Comparison of ENCODE assay signal across 2 cellular contexts in the genomic region with DNA sequence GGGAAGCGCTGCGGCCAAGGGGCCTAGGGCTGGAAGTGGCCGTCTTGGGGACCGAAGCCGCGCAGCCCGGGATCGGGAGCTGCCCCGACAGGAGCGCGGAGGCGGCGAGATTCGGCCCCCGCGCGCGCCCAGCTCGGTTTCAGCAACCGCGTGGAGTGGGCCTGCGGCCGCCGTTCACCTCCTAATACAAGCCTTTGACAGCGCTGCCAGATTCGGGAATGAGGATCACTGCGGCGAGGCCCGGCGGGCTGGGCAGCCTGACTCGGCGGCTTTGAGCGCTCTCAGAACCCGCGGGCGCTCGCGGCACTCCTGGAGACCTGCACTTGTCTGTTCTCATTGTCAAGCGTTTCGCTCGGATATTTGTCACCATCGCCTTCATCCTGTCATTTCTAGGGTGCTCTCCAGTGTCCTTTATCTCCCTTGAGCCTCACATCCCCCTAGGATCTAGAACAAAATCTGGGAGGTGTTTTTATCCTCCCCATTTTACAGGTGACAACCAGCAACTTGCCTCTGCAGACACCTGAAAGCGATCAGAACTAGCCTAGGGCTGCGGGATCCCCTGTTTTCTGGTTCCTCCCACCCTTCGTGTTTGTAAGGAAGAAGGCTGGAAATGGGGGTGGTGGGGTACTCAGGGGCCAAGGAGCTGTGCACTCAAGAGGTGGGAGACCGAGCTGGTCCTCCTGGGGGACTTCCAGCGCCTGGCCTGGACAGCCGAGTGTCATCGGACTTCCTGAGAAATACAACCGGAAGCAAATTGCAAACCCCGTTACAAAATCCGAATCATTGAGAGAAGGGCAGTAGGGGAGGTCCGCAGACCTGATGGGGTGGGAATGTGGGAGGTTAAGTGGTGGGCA.
TF ChIP-seq lines count a peak whose summit lies in the region.

No MANE protein-coding gene starts in this region.

TF ChIP-seq in GM23338, 12 proteins besides CTCF, POLR2A, EP300 and RAD21:
- TF ChIP-seq, protein P1, sequence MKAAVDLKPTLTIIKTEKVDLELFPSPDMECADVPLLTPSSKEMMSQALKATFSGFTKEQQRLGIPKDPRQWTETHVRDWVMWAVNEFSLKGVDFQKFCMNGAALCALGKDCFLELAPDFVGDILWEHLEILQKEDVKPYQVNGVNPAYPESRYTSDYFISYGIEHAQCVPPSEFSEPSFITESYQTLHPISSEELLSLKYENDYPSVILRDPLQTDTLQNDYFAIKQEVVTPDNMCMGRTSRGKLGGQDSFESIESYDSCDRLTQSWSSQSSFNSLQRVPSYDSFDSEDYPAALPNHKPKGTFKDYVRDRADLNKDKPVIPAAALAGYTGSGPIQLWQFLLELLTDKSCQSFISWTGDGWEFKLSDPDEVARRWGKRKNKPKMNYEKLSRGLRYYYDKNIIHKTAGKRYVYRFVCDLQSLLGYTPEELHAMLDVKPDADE (IDR thresholded peaks at IDR 0.05) = no peak
- TF ChIP-seq POLR2AphosphoS5 (IDR thresholded peaks at IDR 0.05; ENCODE audit: low read depth) = no peak
- peak; percentile 66 for TF ChIP-seq EZH2 (IDR thresholded peaks at IDR 0.05; ENCODE audit: low read depth, unreplicated experiment)
- peak; percentile 92 for TF ChIP-seq EZH2phosphoT487 (IDR thresholded peaks at IDR 0.05; ENCODE audit: unreplicated experiment)

TF ChIP-seq in H1, 55 proteins besides CTCF, POLR2A, EP300 and RAD21:
- TF ChIP-seq BACH1 (IDR thresholded peaks at IDR 0.05; ENCODE audit: low read length) (no peak), TCF12 (IDR thresholded peaks at IDR 0.05; ENCODE audit: low read depth, low read length) (no peak), CREB1 (IDR thresholded peaks at IDR 0.05) (no peak), TAF1 (IDR thresholded peaks at IDR 0.05; ENCODE audit: low read depth, low read length) (no peak), HDAC6 (IDR thresholded peaks at IDR 0.05; ENCODE audit: low read depth, low read length) (no peak), EZH2 (IDR thresholded peaks at IDR 0.05; ENCODE audit: low read depth, low read length, severe bottlenecking) (peak; percentile 98), KDM1A (IDR thresholded peaks at IDR 0.05; ENCODE audit: borderline replicate concordance, low read length) (no peak), TEAD4 (IDR thresholded peaks at IDR 0.05; ENCODE audit: low read depth, low read length) (no peak), SUZ12 (IDR thresholded peaks at IDR 0.05; ENCODE audit: low read length) (peak; percentile 97), EGR1 (IDR thresholded peaks at IDR 0.05; ENCODE audit: borderline replicate concordance, low read depth, low read length) (no peak), RNF2 (IDR thresholded peaks at IDR 0.05; ENCODE audit: borderline replicate concordance, low read depth, low read length, missing control alignments, poor library complexity, severe bottlenecking) (peak; percentile 93), SIN3A (conservative IDR thresholded peaks at IDR 0.05 in 1 of 2, IDR thresholded peaks at IDR 0.05 in 1 of 2; ENCODE audit: low read depth in 1 of 2, low read length in 2 of 2) (no peak)
- TF ChIP-seq, protein P2, sequence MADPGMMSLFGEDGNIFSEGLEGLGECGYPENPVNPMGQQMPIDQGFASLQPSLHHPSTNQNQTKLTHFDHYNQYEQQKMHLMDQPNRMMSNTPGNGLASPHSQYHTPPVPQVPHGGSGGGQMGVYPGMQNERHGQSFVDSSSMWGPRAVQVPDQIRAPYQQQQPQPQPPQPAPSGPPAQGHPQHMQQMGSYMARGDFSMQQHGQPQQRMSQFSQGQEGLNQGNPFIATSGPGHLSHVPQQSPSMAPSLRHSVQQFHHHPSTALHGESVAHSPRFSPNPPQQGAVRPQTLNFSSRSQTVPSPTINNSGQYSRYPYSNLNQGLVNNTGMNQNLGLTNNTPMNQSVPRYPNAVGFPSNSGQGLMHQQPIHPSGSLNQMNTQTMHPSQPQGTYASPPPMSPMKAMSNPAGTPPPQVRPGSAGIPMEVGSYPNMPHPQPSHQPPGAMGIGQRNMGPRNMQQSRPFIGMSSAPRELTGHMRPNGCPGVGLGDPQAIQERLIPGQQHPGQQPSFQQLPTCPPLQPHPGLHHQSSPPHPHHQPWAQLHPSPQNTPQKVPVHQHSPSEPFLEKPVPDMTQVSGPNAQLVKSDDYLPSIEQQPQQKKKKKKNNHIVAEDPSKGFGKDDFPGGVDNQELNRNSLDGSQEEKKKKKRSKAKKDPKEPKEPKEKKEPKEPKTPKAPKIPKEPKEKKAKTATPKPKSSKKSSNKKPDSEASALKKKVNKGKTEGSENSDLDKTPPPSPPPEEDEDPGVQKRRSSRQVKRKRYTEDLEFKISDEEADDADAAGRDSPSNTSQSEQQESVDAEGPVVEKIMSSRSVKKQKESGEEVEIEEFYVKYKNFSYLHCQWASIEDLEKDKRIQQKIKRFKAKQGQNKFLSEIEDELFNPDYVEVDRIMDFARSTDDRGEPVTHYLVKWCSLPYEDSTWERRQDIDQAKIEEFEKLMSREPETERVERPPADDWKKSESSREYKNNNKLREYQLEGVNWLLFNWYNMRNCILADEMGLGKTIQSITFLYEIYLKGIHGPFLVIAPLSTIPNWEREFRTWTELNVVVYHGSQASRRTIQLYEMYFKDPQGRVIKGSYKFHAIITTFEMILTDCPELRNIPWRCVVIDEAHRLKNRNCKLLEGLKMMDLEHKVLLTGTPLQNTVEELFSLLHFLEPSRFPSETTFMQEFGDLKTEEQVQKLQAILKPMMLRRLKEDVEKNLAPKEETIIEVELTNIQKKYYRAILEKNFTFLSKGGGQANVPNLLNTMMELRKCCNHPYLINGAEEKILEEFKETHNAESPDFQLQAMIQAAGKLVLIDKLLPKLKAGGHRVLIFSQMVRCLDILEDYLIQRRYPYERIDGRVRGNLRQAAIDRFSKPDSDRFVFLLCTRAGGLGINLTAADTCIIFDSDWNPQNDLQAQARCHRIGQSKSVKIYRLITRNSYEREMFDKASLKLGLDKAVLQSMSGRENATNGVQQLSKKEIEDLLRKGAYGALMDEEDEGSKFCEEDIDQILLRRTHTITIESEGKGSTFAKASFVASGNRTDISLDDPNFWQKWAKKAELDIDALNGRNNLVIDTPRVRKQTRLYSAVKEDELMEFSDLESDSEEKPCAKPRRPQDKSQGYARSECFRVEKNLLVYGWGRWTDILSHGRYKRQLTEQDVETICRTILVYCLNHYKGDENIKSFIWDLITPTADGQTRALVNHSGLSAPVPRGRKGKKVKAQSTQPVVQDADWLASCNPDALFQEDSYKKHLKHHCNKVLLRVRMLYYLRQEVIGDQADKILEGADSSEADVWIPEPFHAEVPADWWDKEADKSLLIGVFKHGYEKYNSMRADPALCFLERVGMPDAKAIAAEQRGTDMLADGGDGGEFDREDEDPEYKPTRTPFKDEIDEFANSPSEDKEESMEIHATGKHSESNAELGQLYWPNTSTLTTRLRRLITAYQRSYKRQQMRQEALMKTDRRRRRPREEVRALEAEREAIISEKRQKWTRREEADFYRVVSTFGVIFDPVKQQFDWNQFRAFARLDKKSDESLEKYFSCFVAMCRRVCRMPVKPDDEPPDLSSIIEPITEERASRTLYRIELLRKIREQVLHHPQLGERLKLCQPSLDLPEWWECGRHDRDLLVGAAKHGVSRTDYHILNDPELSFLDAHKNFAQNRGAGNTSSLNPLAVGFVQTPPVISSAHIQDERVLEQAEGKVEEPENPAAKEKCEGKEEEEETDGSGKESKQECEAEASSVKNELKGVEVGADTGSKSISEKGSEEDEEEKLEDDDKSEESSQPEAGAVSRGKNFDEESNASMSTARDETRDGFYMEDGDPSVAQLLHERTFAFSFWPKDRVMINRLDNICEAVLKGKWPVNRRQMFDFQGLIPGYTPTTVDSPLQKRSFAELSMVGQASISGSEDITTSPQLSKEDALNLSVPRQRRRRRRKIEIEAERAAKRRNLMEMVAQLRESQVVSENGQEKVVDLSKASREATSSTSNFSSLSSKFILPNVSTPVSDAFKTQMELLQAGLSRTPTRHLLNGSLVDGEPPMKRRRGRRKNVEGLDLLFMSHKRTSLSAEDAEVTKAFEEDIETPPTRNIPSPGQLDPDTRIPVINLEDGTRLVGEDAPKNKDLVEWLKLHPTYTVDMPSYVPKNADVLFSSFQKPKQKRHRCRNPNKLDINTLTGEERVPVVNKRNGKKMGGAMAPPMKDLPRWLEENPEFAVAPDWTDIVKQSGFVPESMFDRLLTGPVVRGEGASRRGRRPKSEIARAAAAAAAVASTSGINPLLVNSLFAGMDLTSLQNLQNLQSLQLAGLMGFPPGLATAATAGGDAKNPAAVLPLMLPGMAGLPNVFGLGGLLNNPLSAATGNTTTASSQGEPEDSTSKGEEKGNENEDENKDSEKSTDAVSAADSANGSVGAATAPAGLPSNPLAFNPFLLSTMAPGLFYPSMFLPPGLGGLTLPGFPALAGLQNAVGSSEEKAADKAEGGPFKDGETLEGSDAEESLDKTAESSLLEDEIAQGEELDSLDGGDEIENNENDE (IDR thresholded peaks at IDR 0.05; ENCODE audit: insufficient replicate concordance, low read length) = no peak
TF ChIP-seq in H1: peak in this region for 3.
